Comparison of ENCODE assay signal across 21 cellular contexts in the genomic region with DNA sequence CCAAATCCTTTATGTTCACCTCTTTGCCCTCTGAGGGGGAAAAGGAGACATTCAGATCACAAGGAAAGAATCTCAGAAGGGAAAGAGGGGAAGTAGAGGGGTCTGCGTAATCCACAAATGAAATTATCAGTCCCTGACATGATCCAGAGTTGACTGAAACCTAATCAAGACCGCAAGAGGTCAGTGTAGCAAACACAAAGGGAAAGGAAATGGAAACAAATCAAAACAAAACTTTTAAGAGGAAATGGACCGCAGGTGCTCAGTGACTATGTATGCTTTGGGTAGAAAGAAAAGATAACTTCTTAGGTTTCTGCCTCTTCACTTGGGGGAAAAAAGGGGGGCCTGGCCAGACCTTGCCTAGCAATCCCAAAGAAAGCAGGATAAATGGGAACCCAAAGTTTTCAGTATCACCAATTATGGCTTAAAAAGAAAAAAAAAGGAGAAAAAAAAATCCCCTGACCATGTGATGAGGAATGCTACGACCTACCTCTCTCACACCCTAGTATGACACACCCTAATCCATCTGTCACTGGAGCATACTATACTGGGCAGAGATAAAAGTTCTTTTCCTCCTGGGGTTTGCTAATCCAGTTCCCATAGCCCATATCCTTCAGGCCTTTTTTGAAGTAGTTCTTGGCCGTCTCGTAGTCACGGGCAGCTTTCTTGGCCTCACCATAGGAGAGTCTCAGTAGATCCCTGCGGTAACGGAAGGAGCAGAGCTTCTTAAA. TPM values are rescaled to one million over a fixed set of nuclear protein-coding genes. Genes with fewer than 3 reads are reported as not detected.
DNase-seq lines count a peak whose midpoint lies in the region; ATAC-seq, FAIRE-seq and TF ChIP-seq lines count a peak whose summit lies in the region.
"Had no signal": no experiment of that assay in that cellular context is flagged by ENCODE, and none has a peak within 500 bp of the region (broad histone marks: within the 10 kb centered on the region; RNA-seq: fewer than 3 reads in every experiment).

No MANE protein-coding gene starts in this region.

- 92% methylated on average over 9 of the region's 9 CpGs for WGBS in mesenchymal stem cell

- no peak overlapping the region for H3K23ac ChIP-seq in mesenchymal stem cell (ENCODE audit: low read length in 2 of 2)

- no peak overlapping the region for H2BK15ac ChIP-seq in mesenchymal stem cell (ENCODE audit: low read depth, poor library complexity, severe bottlenecking)

- no peaks in the 10 kb centered on the region for H3K27me3 Mint-ChIP-seq in activated CD4-positive, alpha-beta memory T cell treated with anti-CD3 and anti-CD28 coated beads, Interleukin-2, amount 10 ng/mL, durations not matched to agents 7 days and 5 days

- no peak overlapping the region for H3K9ac ChIP-seq in mesenchymal stem cell (ENCODE audit: low read length)

- no peak overlapping the region for H2BK120ac ChIP-seq in mesenchymal stem cell (ENCODE audit: low read depth, low read length)

- H3K14ac ChIP-seq in mesenchymal stem cell (ENCODE audit: low read length in 2 of 2) = no peak overlapping the region

- H3K4me1 ChIP-seq in A673 (ENCODE audit: insufficient read depth, low read length, poor library complexity, severe bottlenecking) = no peaks in the 10 kb centered on the region
- H3K4me1 ChIP-seq in mesenchymal stem cell (ENCODE audit: control insufficient read depth, insufficient read depth, low read depth, low read length) = peaks cover 6% of the 10 kb centered on the region
- H3K4me1 ChIP-seq: foreskin keratinocyte, psoas muscle, tibial nerve had no signal

- TF ChIP-seq POLR2A in GM12892 (IDR thresholded peaks at IDR 0.05; ENCODE audit: low read depth, low read length) = no peak
- no peak for TF ChIP-seq POLR2A in H54 (IDR thresholded peaks at IDR 0.05; ENCODE audit: low read depth, low read length)

- DNase-seq in A673 (ENCODE audit: low spot score) (no peak), GM12892 (ENCODE audit: insufficient read length) (no peak), mesenchymal stem cell (no peak), NCI-H2081 (lab: John Stamatoyannopoulos, UW) (no peak), H54 (ENCODE audit: insufficient read length, low spot score) (no peak), nucleus accumbens (lab: John Stamatoyannopoulos, UW) (no peak)
- no peak for DNase-seq in activated CD4-positive, alpha-beta memory T cell treated with anti-CD3 and anti-CD28 coated beads, Interleukin-2, amount 10 ng/mL, durations not matched to agents 7 days and 5 days
- DNase-seq: CD8-positive, alpha-beta T cell; DMS79 treated with DMSO at 0.1 percent for 48 hours; foreskin keratinocyte; NCI-H1930; NCI-H510A; psoas muscle had no signal

- BruUV-seq in A673 (replicated peaks; lab: Mats Ljungman, UMichigan) = no TSS peak

- H2AK5ac ChIP-seq in mesenchymal stem cell (ENCODE audit: low read length, severe bottlenecking) = no peak overlapping the region

- H2BK12ac ChIP-seq in mesenchymal stem cell (ENCODE audit: low read length in 2 of 2) = no peak overlapping the region

- no peak overlapping the region for H3K4me2 ChIP-seq in mesenchymal stem cell (ENCODE audit: low read length, poor library complexity, severe bottlenecking)

- peaks cover 95% of the 10 kb centered on the region for H3K36me3 Mint-ChIP-seq in activated CD4-positive, alpha-beta memory T cell treated with anti-CD3 and anti-CD28 coated beads, Interleukin-2, amount 10 ng/mL, durations not matched to agents 7 days and 5 days (ENCODE audit: low read depth)

- H2BK5ac ChIP-seq in mesenchymal stem cell (ENCODE audit: low read depth, low read length, poor library complexity, severe bottlenecking) = no peak overlapping the region

- H4K8ac ChIP-seq in mesenchymal stem cell (ENCODE audit: low read length) = no peak overlapping the region

- H3K27ac ChIP-seq in A673 (ENCODE audit: low read depth, low read length, poor library complexity, severe bottlenecking) = peak overlapping the region; percentile 53
- H3K27ac ChIP-seq in mesenchymal stem cell (ENCODE audit: low read length, poor library complexity, severe bottlenecking) = peak overlapping the region; percentile 35
- H3K27ac ChIP-seq: foreskin keratinocyte, psoas muscle, tibial nerve had no signal

- H4K91ac ChIP-seq in mesenchymal stem cell (ENCODE audit: low read length) = no peak overlapping the region

- peak overlapping the region; percentile 47 for H3K27ac Mint-ChIP-seq in activated CD4-positive, alpha-beta memory T cell treated with anti-CD3 and anti-CD28 coated beads, Interleukin-2, amount 10 ng/mL, durations not matched to agents 7 days and 5 days
- H3K27ac Mint-ChIP-seq: activated T-helper 2 cell treated with anti-CD3 and anti-CD28 coated beads, Interferon-gamma antibody, Interleukin-2, Interleukin-4, amounts not matched to agents 10 μg/mL and 5 μg/mL and 100 μg/mL, durations not matched to agents 14 hours and 24 hours and 36 hours; CD8-positive, alpha-beta T cell; T-helper 1 cell treated with Interleukin-12 subunit alpha and Interleukin-12 subunit beta and Interleukin-4 antibody, amounts not matched to agents 30 μg/mL and 1 μg/mL, for 36 hours had no signal

- TF ChIP-seq CTCF in A673 (conservative IDR thresholded peaks at IDR 0.05; ENCODE audit: low read depth, low read length) = no peak

- CTCF ChIA-PET in A673 (lab: Charles Lee) = no interaction called here
- CTCF ChIA-PET in activated CD4-positive, alpha-beta memory T cell treated with anti-CD3 and anti-CD28 coated beads, Interleukin-2, amount 10 ng/mL, durations not matched to agents 7 days and 5 days (lab: Charles Lee) = no interaction called here

- FAIRE-seq in GM12892 (lab: Jason Lieb, UNC) (peak; percentile 21), H54 (lab: Jason Lieb, UNC) (no peak)
- FAIRE-seq: endometrium had no signal

- POLR2A ChIA-PET in A673 (lab: Charles Lee; ENCODE audit: low non-redundant PET) = no interaction called here
- POLR2A ChIA-PET in activated CD4-positive, alpha-beta memory T cell treated with anti-CD3 and anti-CD28 coated beads, Interleukin-2, amount 10 ng/mL, durations not matched to agents 7 days and 5 days (lab: Charles Lee) = interaction anchor here (1.0 kb wide), 1 partner anchor 21 kb away, joined by 3 read pairs; no protein-coding TSS in a partner anchor

- H3K4me1 Mint-ChIP-seq in activated CD4-positive, alpha-beta memory T cell treated with anti-CD3 and anti-CD28 coated beads, Interleukin-2, amount 10 ng/mL, durations not matched to agents 7 days and 5 days = peaks cover 25% of the 10 kb centered on the region

- ATAC-seq in GM18861 (IDR thresholded peaks at IDR 0.05; ENCODE audit: unreplicated experiment) = no peak
- ATAC-seq: CD8-positive, alpha-beta T cell; foreskin keratinocyte; HCT116; psoas muscle; Right ventricle myocardium inferior had no signal

- H3K4me3 ChIP-seq in A673 (ENCODE audit: low read depth, low read length, poor library complexity, severe bottlenecking) = no peak overlapping the region
- H3K4me3 ChIP-seq in mesenchymal stem cell (ENCODE audit: insufficient read depth in 1 of 2, low read depth in 1 of 2, low read length in 2 of 2) = no peak overlapping the region
- H3K4me3 ChIP-seq: psoas muscle, tibial nerve had no signal

- H3K4me3 Mint-ChIP-seq in activated CD4-positive, alpha-beta memory T cell treated with anti-CD3 and anti-CD28 coated beads, Interleukin-2, amount 10 ng/mL, durations not matched to agents 7 days and 5 days = no peak overlapping the region
- H3K4me3 Mint-ChIP-seq: CD8-positive, alpha-beta T cell; T-helper 1 cell treated with Interleukin-12 subunit alpha and Interleukin-12 subunit beta and Interleukin-4 antibody, amounts not matched to agents 30 μg/mL and 1 μg/mL, for 36 hours had no signal

- no peak overlapping the region for H3K18ac ChIP-seq in mesenchymal stem cell (ENCODE audit: low read depth in 1 of 2, low read length in 2 of 2)

- H3K9me3 ChIP-seq in A673 (ENCODE audit: low read depth, low read length, poor library complexity, severe bottlenecking) = no peaks in the 10 kb centered on the region
- no peaks in the 10 kb centered on the region for H3K9me3 ChIP-seq in mesenchymal stem cell (ENCODE audit: control insufficient read depth, low read length)
- H3K9me3 ChIP-seq: psoas muscle, tibial nerve had no signal

- H3K36me3 ChIP-seq in A673 (ENCODE audit: insufficient read depth, low read length, poor library complexity, severe bottlenecking) = peaks cover 95% of the 10 kb centered on the region
- peaks cover 77 to 99% of the 10 kb centered on the region in 2 experiments for H3K36me3 ChIP-seq in mesenchymal stem cell (ENCODE audit: control insufficient read depth in 1 of 2, insufficient read depth in 2 of 2, low read depth in 1 of 2, low read length in 2 of 2)

- no peaks in the 10 kb centered on the region for H3K9me3 Mint-ChIP-seq in activated CD4-positive, alpha-beta memory T cell treated with anti-CD3 and anti-CD28 coated beads, Interleukin-2, amount 10 ng/mL, durations not matched to agents 7 days and 5 days
- H3K9me3 Mint-ChIP-seq: activated T-helper 2 cell treated with anti-CD3 and anti-CD28 coated beads, Interferon-gamma antibody, Interleukin-2, Interleukin-4, amounts not matched to agents 10 μg/mL and 5 μg/mL and 100 μg/mL, durations not matched to agents 14 hours and 24 hours and 36 hours; CD8-positive, alpha-beta T cell; T-helper 1 cell treated with Interleukin-12 subunit alpha and Interleukin-12 subunit beta and Interleukin-4 antibody, amounts not matched to agents 30 μg/mL and 1 μg/mL, for 36 hours had no signal

- H3K27me3 ChIP-seq in A673 (replicated peaks; ENCODE audit: insufficient read depth, low read depth, low read length, poor library complexity) = no peaks in the 10 kb centered on the region
- no peaks in the 10 kb centered on the region for H3K27me3 ChIP-seq in mesenchymal stem cell (ENCODE audit: control insufficient read depth in 1 of 2, insufficient read depth in 1 of 2, low read length in 2 of 2)
- H3K27me3 ChIP-seq: foreskin keratinocyte, tibial nerve had no signal

- H3K4ac ChIP-seq in mesenchymal stem cell (ENCODE audit: low read depth in 1 of 2, low read length in 2 of 2) = no peak overlapping the region

- H3K79me1 ChIP-seq in mesenchymal stem cell (replicated peaks; ENCODE audit: low read length, poor library complexity, severe bottlenecking) = peaks cover 28% of the 10 kb centered on the region

- intact Hi-C loops in A673 (cut with micrococcal nuclease; ENCODE audit: unreplicated experiment) = no loop called here

- H2AFZ ChIP-seq in mesenchymal stem cell (ENCODE audit: low read depth, low read length) = no peak overlapping the region

RNA-seq across cellular contexts. Expression of a gene that starts 16.9 kb away (rescaled TPM):
- total RNA-seq in A673 (2021) = 3.2 and 3.5 TPM in 2 replicates
- polyA plus RNA-seq in GM12892 (2012; ENCODE audit: missing spikeins) = 0.76 TPM
- total RNA-seq in activated CD4-positive, alpha-beta memory T cell treated with anti-CD3 and anti-CD28 coated beads, Interleukin-2, amount 10 ng/mL, durations not matched to agents 7 days and 5 days = not detected
- not detected for polyA plus RNA-seq in mesenchymal stem cell (2013, experiment 1 of 2)
- polyA plus RNA-seq in mesenchymal stem cell (2013, experiment 2 of 2) = 0.01 TPM
- total RNA-seq: activated T-helper 2 cell treated with anti-CD3 and anti-CD28 coated beads, Interferon-gamma antibody, Interleukin-2, Interleukin-4, amounts not matched to agents 10 μg/mL and 5 μg/mL and 100 μg/mL, durations not matched to agents 14 hours and 24 hours and 36 hours; CD8-positive, alpha-beta T cell; mesenteric fat pad; Right ventricle myocardium inferior; tibial nerve had no signal

RNA-seq across cellular contexts. Expression of a gene that starts 23.6 kb away (rescaled TPM):
- total RNA-seq in A673 (2021) = 165 and 171 TPM in 2 replicates
- 116 TPM for polyA plus RNA-seq in GM12892 (2012; ENCODE audit: missing spikeins)
- 100 to 1,000 TPM; 377 to 398 TPM for total RNA-seq in activated CD4-positive, alpha-beta memory T cell treated with anti-CD3 and anti-CD28 coated beads, Interleukin-2, amount 10 ng/mL, durations not matched to agents 7 days and 5 days
- polyA plus RNA-seq in mesenchymal stem cell (2013, experiment 1 of 2) = 93.5 TPM
- 91.9 TPM for polyA plus RNA-seq in mesenchymal stem cell (2013, experiment 2 of 2)

RNA-seq across cellular contexts. Expression of a gene that starts 26.0 kb away (rescaled TPM):
- total RNA-seq in A673 (2021) = 84.5 and 104 TPM in 2 replicates
- polyA plus RNA-seq in GM12892 (2012; ENCODE audit: missing spikeins) = 48.5 TPM
- 100 to 1,000 TPM; 118 to 122 TPM for total RNA-seq in activated CD4-positive, alpha-beta memory T cell treated with anti-CD3 and anti-CD28 coated beads, Interleukin-2, amount 10 ng/mL, durations not matched to agents 7 days and 5 days
- 51.6 TPM for polyA plus RNA-seq in mesenchymal stem cell (2013, experiment 1 of 2)
- 50.8 TPM for polyA plus RNA-seq in mesenchymal stem cell (2013, experiment 2 of 2)
